Comparison of ENCODE assay signal across 1 cellular context in genomic region chr6:41966961-41967311, GRCh38.
TF ChIP-seq lines count a peak whose summit lies in the region.

No MANE protein-coding gene starts in this region.

TF ChIP-seq in SK-N-SH treated with all-trans-retinoic acid at 6 μM for 48 hours, 23 proteins besides CTCF, POLR2A, EP300 and RAD21 (continued from another document):
- TF ChIP-seq CREB5 (CRISPR knock-in tag; IDR thresholded peaks at IDR 0.05; ENCODE audit: low read depth): no peak
- TF ChIP-seq SNAI2 (CRISPR knock-in tag; IDR thresholded peaks at IDR 0.05): no peak
- no peak for TF ChIP-seq OSR1 (CRISPR knock-in tag; IDR thresholded peaks at IDR 0.05)
- TF ChIP-seq TOX (CRISPR knock-in tag; IDR thresholded peaks at IDR 0.05; ENCODE audit: borderline replicate concordance): no peak
- TF ChIP-seq CSDC2 (CRISPR knock-in tag; IDR thresholded peaks at IDR 0.05): no peak
- TF ChIP-seq ZC3H10 (CRISPR knock-in tag; IDR thresholded peaks at IDR 0.05): no peak
- TF ChIP-seq ZFP30 (CRISPR knock-in tag; IDR thresholded peaks at IDR 0.05): no peak
